In genomic region chr21:43631411-43632107, GRCh38 we compare ENCODE assay signal across 2 cellular contexts.
TF ChIP-seq lines count a peak whose summit lies in the region.

No MANE protein-coding gene starts in this region.

TF ChIP-seq in HEK293, 187 proteins besides CTCF, POLR2A, EP300 and RAD21:
- TF ChIP-seq OSR2 (tag by site-specific recombination; IDR thresholded peaks at IDR 0.05) (no peak), EGR2 (tag by site-specific recombination; IDR thresholded peaks at IDR 0.05; ENCODE audit: low read depth) (peak; percentile 97), ZFHX2 (tag by site-specific recombination; conservative IDR thresholded peaks at IDR 0.05) (peak; percentile 94)

TF ChIP-seq in H1, 55 proteins besides CTCF, POLR2A, EP300 and RAD21:
- TF ChIP-seq JUN (IDR thresholded peaks at IDR 0.05; ENCODE audit: low read depth, low read length) (no peak), POLR2AphosphoS5 (IDR thresholded peaks at IDR 0.05; ENCODE audit: low read depth, low read length) (no peak), BACH1 (IDR thresholded peaks at IDR 0.05; ENCODE audit: low read length) (no peak)
- TF ChIP-seq, protein P1, sequence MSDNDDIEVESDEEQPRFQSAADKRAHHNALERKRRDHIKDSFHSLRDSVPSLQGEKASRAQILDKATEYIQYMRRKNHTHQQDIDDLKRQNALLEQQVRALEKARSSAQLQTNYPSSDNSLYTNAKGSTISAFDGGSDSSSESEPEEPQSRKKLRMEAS (IDR thresholded peaks at IDR 0.05), result no peak
